Comparison of ENCODE assay signal across 17 cellular contexts in genomic region chr7:17368856-17369520, GRCh38.
DNase-seq lines count a peak whose midpoint lies in the region; ATAC-seq and TF ChIP-seq lines count a peak whose summit lies in the region.
"Had no signal": no experiment of that assay in that cellular context is flagged by ENCODE, and none has a peak within 500 bp of the region (broad histone marks: within the 10 kb centered on the region; RNA-seq: fewer than 3 reads in every experiment).

No MANE protein-coding gene starts in this region.

- H3K27ac ChIP-seq in angular gyrus (ENCODE audit: low read depth, low read length) (peak overlapping the region; percentile 65), left lung (peak overlapping the region; percentile 77 to 79), upper lobe of right lung (peak overlapping the region; percentile 73)
- H3K27ac ChIP-seq: C4-2B, right lobe of liver, VCaP had no signal

- TF ChIP-seq CTCF in left lung (IDR thresholded peaks at IDR 0.05) = no peak
- no peak for TF ChIP-seq CTCF in upper lobe of right lung (IDR thresholded peaks at IDR 0.05)

- H3K27me3 ChIP-seq in left lung (no peaks in the 10 kb centered on the region), upper lobe of right lung (no peaks in the 10 kb centered on the region)
- H3K27me3 ChIP-seq: adrenal gland, colonic mucosa, Peyer's patch, right lobe of liver had no signal

- ATAC-seq in left lung (peak; percentile 4), upper lobe of right lung (peak; percentile 7)
- ATAC-seq: activated CD8-positive, alpha-beta T cell treated with anti-CD3 and anti-CD28 coated beads, Interleukin-2, amount 10 ng/mL, durations not matched to agents 7 days and 5 days had no signal

- peak; percentile 18 for DNase-seq in MV-4-11 (lab: John Stamatoyannopoulos, UW)
- DNase-seq in left lung = no peak
- DNase-seq in upper lobe of right lung = no peak
- DNase-seq in activated naive CD4-positive, alpha-beta T cell (lab: John Stamatoyannopoulos, UW) = no peak
- DNase-seq in anterior cingulate cortex (lab: John Stamatoyannopoulos, UW) = no peak
- no peak for DNase-seq in DMS114 treated with DMSO at 0.1 percent for 48 hours (lab: John Stamatoyannopoulos, UW; ENCODE audit: unreplicated experiment)
- DNase-seq: activated CD8-positive, alpha-beta T cell treated with anti-CD3 and anti-CD28 coated beads, Interleukin-2, amount 10 ng/mL, durations not matched to agents 7 days and 5 days; adrenal gland; colonic mucosa; NCI-H748 treated with DMSO at 0.1 percent for 48 hours; nucleus accumbens; Peyer's patch; right lobe of liver; stimulated activated CD4-positive, alpha-beta T cell treated with anti-CD3 and anti-CD28 coated beads, Interleukin-2, amount 100 ng/mL, for 48 hours had no signal

- intact Hi-C loops in left lung (cut with DNase I) (no loop called here), upper lobe of right lung (cut with DNase I) (no loop called here)

- no peak overlapping the region for H3K4me3 ChIP-seq in left lung
- H3K4me3 ChIP-seq in upper lobe of right lung = no peak overlapping the region
- H3K4me3 ChIP-seq: adrenal gland, colonic mucosa, Peyer's patch, right lobe of liver had no signal

- H3K36me3 ChIP-seq in left lung (no peaks in the 10 kb centered on the region), upper lobe of right lung (no peaks in the 10 kb centered on the region)
- H3K36me3 ChIP-seq: adrenal gland, colonic mucosa, Peyer's patch, right lobe of liver had no signal

- H3K9me3 ChIP-seq in left lung (no peaks in the 10 kb centered on the region), upper lobe of right lung (no peaks in the 10 kb centered on the region)
- H3K9me3 ChIP-seq: adrenal gland, colonic mucosa, Peyer's patch, right lobe of liver had no signal

- H3K4me1 ChIP-seq in left lung (peaks cover 31 to 42% of the 10 kb centered on the region in 2 donors), upper lobe of right lung (peaks cover 40% of the 10 kb centered on the region)
- H3K4me1 ChIP-seq: colonic mucosa had no signal
